1 cellular context compared by ENCODE assay signal in genomic region chr18:26225022-26225693, GRCh38.
TF ChIP-seq lines count a peak whose summit lies in the region.

No MANE protein-coding gene starts in this region.

TF ChIP-seq in GM23338, 12 proteins besides CTCF, POLR2A, EP300 and RAD21 (continued from another document):
- no peak for TF ChIP-seq ZNF462 (CRISPR knock-in tag; IDR thresholded peaks at IDR 0.05)
- no peak for TF ChIP-seq ZNF331 (CRISPR knock-in tag; IDR thresholded peaks at IDR 0.05; ENCODE audit: low read depth)
- TF ChIP-seq EZH2 (IDR thresholded peaks at IDR 0.05; ENCODE audit: low read depth, unreplicated experiment) = no peak
- no peak for TF ChIP-seq POLR2AphosphoS5 (IDR thresholded peaks at IDR 0.05; ENCODE audit: low read depth)
